ENCODE assay signal across 16 cellular contexts in the genomic region with DNA sequence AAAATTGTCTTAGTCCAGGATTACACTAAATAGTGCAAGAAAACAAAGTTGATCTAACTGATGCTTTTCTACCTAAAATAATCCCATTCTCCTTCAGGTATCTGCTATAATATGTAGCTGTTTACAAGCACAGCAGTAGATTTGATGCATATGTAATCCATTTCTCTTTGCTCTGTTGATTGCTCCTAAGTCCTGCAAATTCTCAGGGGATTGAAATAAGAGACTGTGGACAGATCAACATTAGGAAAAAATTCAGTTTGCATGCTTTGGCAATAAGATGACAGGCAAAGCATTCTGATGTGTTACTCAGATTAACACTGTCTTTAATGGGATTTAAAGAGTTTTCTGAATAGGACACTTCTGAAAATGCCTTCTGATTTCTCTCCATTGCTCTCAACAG. TPM values are rescaled to one million over a fixed set of nuclear protein-coding genes. Genes with fewer than 3 reads are reported as not detected.
"Had no signal": no experiment of that assay in that cellular context is flagged by ENCODE, and none has a peak within 500 bp of the region (broad histone marks: within the 10 kb centered on the region; RNA-seq: fewer than 3 reads in every experiment).

No MANE protein-coding gene starts in this region.

- H3K27me3 ChIP-seq: esophagus muscularis mucosa, gastroesophageal sphincter, left lung, spleen, upper lobe of right lung had no signal

- ATAC-seq: activated CD8-positive, alpha-beta T cell treated with anti-CD3 and anti-CD28 coated beads, Interleukin-2, amount 10 ng/mL, durations not matched to agents 7 days and 5 days; gastroesophageal sphincter; left lung; mucosa of descending colon; natural killer cell; right cardiac atrium; upper lobe of right lung had no signal

- FAIRE-seq: endometrium had no signal

- H3K4me3 ChIP-seq: esophagus muscularis mucosa, gastroesophageal sphincter, left lung, mucosa of descending colon, spleen, upper lobe of right lung had no signal

- H3K27ac ChIP-seq: esophagus muscularis mucosa, gastroesophageal sphincter, left lung, spleen, upper lobe of right lung had no signal

- DNase-seq: activated CD4-positive, alpha-beta T cell treated with anti-CD3 and anti-CD28 coated beads for 4 hours; activated CD8-positive, alpha-beta memory T cell treated with anti-CD3 and anti-CD28 coated beads, Interleukin-2, amount 50 U/mL, for 48 hours; activated CD8-positive, alpha-beta T cell treated with anti-CD3 and anti-CD28 coated beads, Interleukin-2, amount 10 ng/mL, durations not matched to agents 7 days and 5 days; activated naive CD4-positive, alpha-beta T cell treated with anti-CD3 and anti-CD28 coated beads for 36 hours; cerebellar nuclear complex; islet precursor cell; left lung; mucosa of descending colon; natural killer cell; right cardiac atrium; spleen; stimulated activated naive CD4-positive, alpha-beta T cell treated with Interleukin-2 at 50 U/mL for 16 hours; upper lobe of right lung had no signal

- H3K9me3 ChIP-seq: esophagus muscularis mucosa, gastroesophageal sphincter, left lung, mucosa of descending colon, spleen, upper lobe of right lung had no signal

RNA-seq across cellular contexts. Expression of a gene that starts 59.6 kb away (rescaled TPM):
- total RNA-seq: activated CD8-positive, alpha-beta T cell treated with anti-CD3 and anti-CD28 coated beads, Interleukin-2, amount 10 ng/mL, durations not matched to agents 7 days and 5 days; activated naive CD4-positive, alpha-beta T cell treated with anti-CD3 and anti-CD28 coated beads for 36 hours had no signal
